ENCODE assay signal across 8 cellular contexts in the genomic region with DNA sequence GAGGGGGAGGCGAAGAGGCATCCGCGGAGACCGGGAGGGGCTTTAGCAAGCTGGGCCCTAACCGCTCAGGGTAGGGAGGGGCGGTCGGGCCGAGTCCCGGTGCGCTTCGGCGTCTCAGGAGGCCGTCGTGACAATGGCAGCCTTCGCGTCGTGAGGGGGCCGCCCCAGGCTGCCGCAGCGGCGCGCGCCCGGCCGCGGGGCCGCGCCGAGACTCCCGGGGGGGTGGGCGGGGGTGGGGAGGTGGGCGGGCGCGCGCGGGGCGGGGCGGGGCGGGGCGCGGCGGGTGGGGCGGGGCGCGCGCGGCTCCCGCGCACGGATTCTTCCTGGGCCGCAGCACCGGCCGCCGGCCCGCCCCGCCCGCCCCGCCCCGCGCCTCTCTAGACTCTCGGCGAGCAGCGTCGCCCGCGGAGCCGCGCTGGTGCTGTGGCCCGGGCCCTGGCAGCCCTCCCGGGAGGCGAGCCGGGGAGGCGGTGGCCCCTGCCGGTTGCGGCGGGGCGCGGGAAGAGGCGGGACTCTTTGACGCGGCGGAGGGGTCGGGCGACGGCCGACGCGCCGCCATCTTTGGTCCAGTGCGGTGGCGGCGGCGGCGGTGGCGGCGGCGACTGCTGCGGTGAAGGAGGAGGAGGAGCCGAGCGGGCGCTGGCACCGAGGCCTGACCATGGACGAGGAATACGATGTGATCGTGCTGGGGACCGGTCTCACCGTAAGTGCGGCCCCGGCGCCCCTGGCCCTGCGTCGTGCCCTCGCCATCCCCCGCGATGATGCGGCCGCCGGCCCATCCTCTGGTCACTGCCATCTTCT. TPM values are rescaled to one million over a fixed set of nuclear protein-coding genes. Genes with fewer than 3 reads are reported as not detected.
DNase-seq lines count a peak whose midpoint lies in the region; ATAC-seq and TF ChIP-seq lines count a peak whose summit lies in the region.

A gene (plus strand): TSS at position 558 of the 801 bp plus-strand sequence. CDS start 101 bp downstream, at position 659.

- H3K4me1 ChIP-seq in BE2C, result no peaks in the 10 kb centered on the region
- H3K4me1 ChIP-seq in endodermal cell (ENCODE audit: control insufficient read depth, insufficient read depth, low read length), result no peaks in the 10 kb centered on the region

- H3K27ac ChIP-seq in endodermal cell (ENCODE audit: low read depth, low read length), result peak within 1 kb of the TSS; percentile 71

- H3K36me3 Mint-ChIP-seq in endodermal cell (ENCODE audit: low read depth) (peaks cover 21% of the 10 kb centered on the region), mesothelial cell of epicardium (peaks cover 14% of the 10 kb centered on the region)

- no peak for TF ChIP-seq CTCF in BE2C (IDR thresholded peaks at IDR 0.05; ENCODE audit: low read depth, low read length)
- TF ChIP-seq CTCF in endodermal cell (conservative IDR thresholded peaks at IDR 0.05), result no peak
- TF ChIP-seq CTCF in mesothelial cell of epicardium (IDR thresholded peaks at IDR 0.05; ENCODE audit: unreplicated experiment), result no peak

- peak; percentile 36 for ATAC-seq in GM21367 (IDR thresholded peaks at IDR 0.05; ENCODE audit: unreplicated experiment)
- ATAC-seq in stimulated activated naive CD8-positive, alpha-beta T cell treated with anti-CD3 and anti-CD28 coated beads, Interleukin-15, amount 100 ng/mL, for 72 hours, result peak; percentile 80
- ATAC-seq in GM21717 (IDR thresholded peaks at IDR 0.05; ENCODE audit: unreplicated experiment), result no peak

- no peaks in the 10 kb centered on the region for H3K27me3 ChIP-seq in BE2C
- H3K27me3 ChIP-seq in endodermal cell (ENCODE audit: control insufficient read depth, insufficient read depth, low read length, poor library complexity, severe bottlenecking), result no peaks in the 10 kb centered on the region

- H3K27me3 Mint-ChIP-seq in endodermal cell (ENCODE audit: insufficient read depth), result no peaks in the 10 kb centered on the region
- H3K27me3 Mint-ChIP-seq in mesothelial cell of epicardium (ENCODE audit: low read depth), result no peaks in the 10 kb centered on the region
- no peaks in the 10 kb centered on the region for H3K27me3 Mint-ChIP-seq in stimulated activated naive CD8-positive, alpha-beta T cell treated with anti-CD3 and anti-CD28 coated beads, Interleukin-15, amount 100 ng/mL, for 72 hours

- H3K4me3 ChIP-seq in BE2C (ENCODE audit: low read depth, low read length), result peak within 1 kb of the TSS; percentile 64
- H3K4me3 ChIP-seq in endodermal cell (ENCODE audit: low read length), result peak within 1 kb of the TSS; percentile 85

- H3K4me3 Mint-ChIP-seq in endodermal cell, result peak within 1 kb of the TSS; percentile 78
- peak within 1 kb of the TSS; percentile 79 for H3K4me3 Mint-ChIP-seq in mesothelial cell of epicardium
- H3K4me3 Mint-ChIP-seq in stimulated activated naive CD8-positive, alpha-beta T cell treated with anti-CD3 and anti-CD28 coated beads, Interleukin-15, amount 100 ng/mL, for 72 hours, result peak within 1 kb of the TSS; percentile 86 to 91

- H3K27ac Mint-ChIP-seq in endodermal cell (peak within 1 kb of the TSS; percentile 80), mesothelial cell of epicardium (peak within 1 kb of the TSS; percentile 61)
- peak within 1 kb of the TSS; percentile 92 to 96 for H3K27ac Mint-ChIP-seq in stimulated activated naive CD8-positive, alpha-beta T cell treated with anti-CD3 and anti-CD28 coated beads, Interleukin-15, amount 100 ng/mL, for 72 hours

- H3K9ac ChIP-seq in endodermal cell (ENCODE audit: extremely low read depth, low read length, poor library complexity, severe bottlenecking), result no peak within 1 kb of the TSS

- H3K9me3 ChIP-seq in BE2C (no peaks in the 10 kb centered on the region), endodermal cell (ENCODE audit: control insufficient read depth, low read length) (no peaks in the 10 kb centered on the region)

- peaks cover 74% of the 10 kb centered on the region for H3K9me3 Mint-ChIP-seq in endodermal cell
- no peaks in the 10 kb centered on the region for H3K9me3 Mint-ChIP-seq in mesothelial cell of epicardium
- no peaks in the 10 kb centered on the region for H3K9me3 Mint-ChIP-seq in stimulated activated naive CD8-positive, alpha-beta T cell treated with anti-CD3 and anti-CD28 coated beads, Interleukin-15, amount 100 ng/mL, for 72 hours

- 0% methylated on average over 3 to 68 of the region's 118 CpGs for WGBS in endodermal cell (ENCODE audit: insufficient coverage in 1 of 2, insufficient read length in 1 of 2), 2 experiments

- H3K4me1 Mint-ChIP-seq in endodermal cell (no peaks in the 10 kb centered on the region), mesothelial cell of epicardium (peaks cover 11% of the 10 kb centered on the region)
- H3K4me1 Mint-ChIP-seq in stimulated activated naive CD8-positive, alpha-beta T cell treated with anti-CD3 and anti-CD28 coated beads, Interleukin-15, amount 100 ng/mL, for 72 hours, result peaks cover 47% of the 10 kb centered on the region

- DNase-seq in BE2C (peak; percentile 72), NCI-H2227 (lab: John Stamatoyannopoulos, UW; ENCODE audit: unreplicated experiment) (peak; percentile 73), endodermal cell (peak; percentile 76), mesothelial cell of epicardium (ENCODE audit: low spot score in 2 of 2, unreplicated experiment in 2 of 2) (peak in 1 of 2 experiments; percentile 59)
- DNase-seq in activated CD8-positive, alpha-beta memory T cell treated with anti-CD3 and anti-CD28 coated beads for 24 hours, result peak; percentile 78
- peak; percentile 57 for DNase-seq in stimulated activated naive CD8-positive, alpha-beta T cell treated with anti-CD3 and anti-CD28 coated beads, Interleukin-15, amount 100 ng/mL, for 72 hours

- H3K36me3 ChIP-seq in BE2C, result peaks cover 37% of the 10 kb centered on the region
- H3K36me3 ChIP-seq in endodermal cell (ENCODE audit: control insufficient read depth, insufficient read depth, low read length), result peaks cover 15% of the 10 kb centered on the region

RNA-seq across cellular contexts. Expression of the gene that starts here (rescaled TPM):
- polyA plus RNA-seq in BE2C (2012; ENCODE audit: insufficient read depth, insufficient read length, low read depth), result 595 TPM
- total RNA-seq in endodermal cell (100 to 1,000 TPM; 143 to 179 TPM), mesothelial cell of epicardium (142 to 150 TPM (median 144 TPM) in 3 replicates)
- 302 TPM for polyA plus RNA-seq in endodermal cell (2013, experiment 1 of 2)
- 251 TPM for polyA plus RNA-seq in endodermal cell (2013, experiment 2 of 2)
